25 cellular contexts compared by ENCODE assay signal in the genomic region with DNA sequence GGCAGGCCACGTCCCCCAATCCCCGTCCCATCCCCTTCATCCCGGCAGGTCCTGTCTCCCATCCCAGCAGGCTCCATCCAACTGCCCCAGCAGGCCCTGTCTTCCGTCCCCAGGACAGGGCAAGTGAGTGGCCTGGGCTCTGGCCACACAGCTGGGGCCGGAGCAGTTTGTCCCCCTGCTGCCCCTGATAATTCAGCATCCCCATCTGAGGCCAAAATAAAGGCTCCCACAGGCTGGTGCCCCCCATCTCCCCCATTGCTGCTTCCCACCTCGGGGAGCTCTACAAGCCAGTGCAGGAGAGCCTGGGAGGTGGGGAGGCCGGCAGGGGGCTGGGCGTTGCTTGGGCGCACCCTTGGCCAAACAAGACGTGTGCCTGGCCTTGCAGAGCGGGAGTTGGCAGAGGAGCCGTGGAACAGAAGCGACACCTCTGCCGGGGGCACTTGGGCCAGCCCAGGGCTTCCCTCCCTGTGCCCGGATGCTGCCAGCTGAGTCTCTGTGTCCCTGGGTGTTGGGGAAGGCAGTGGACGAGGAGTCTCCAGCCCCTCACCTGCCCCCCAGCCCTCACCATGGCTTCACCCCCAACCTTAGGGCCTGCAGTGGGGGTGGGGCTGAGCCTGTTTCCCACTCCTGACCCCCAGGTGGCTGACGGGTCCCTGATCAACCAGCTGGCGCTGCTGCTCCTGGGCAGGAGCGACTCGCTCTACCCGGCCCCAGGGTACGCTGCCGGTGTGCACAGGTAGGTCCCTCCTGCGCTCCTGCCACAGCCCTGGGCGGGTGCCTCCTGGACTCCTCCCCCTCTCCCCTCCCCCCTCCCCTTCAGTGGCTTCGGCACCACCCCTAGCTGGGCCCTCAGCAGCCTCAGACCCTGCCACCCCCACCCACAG. TPM values are rescaled to one million over a fixed set of nuclear protein-coding genes. Genes with fewer than 3 reads are reported as not detected.
DNase-seq lines count a peak whose midpoint lies in the region; ATAC-seq, FAIRE-seq and TF ChIP-seq lines count a peak whose summit lies in the region.
"Had no signal": no experiment of that assay in that cellular context is flagged by ENCODE, and none has a peak within 500 bp of the region (broad histone marks: within the 10 kb centered on the region; RNA-seq: fewer than 3 reads in every experiment).

No MANE protein-coding gene starts in this region.

- peak; percentile 28 for DNase-seq in activated naive CD8-positive, alpha-beta T cell treated with anti-CD3 and anti-CD28 coated beads, Interleukin-2, amount 10 ng/mL, durations not matched to agents 7 days and 5 days
- DNase-seq in activated naive CD8-positive, alpha-beta T cell treated with anti-CD3 and anti-CD28 coated beads for 36 hours, result no peak
- DNase-seq in RWPE2 (ENCODE audit: low spot score) (peak; percentile 56), glutamatergic neuron (peak; percentile 23), urothelium cell line (ENCODE audit: low spot score) (no peak), LoVo (ENCODE audit: low spot score) (no peak), NCI-H82 (lab: John Stamatoyannopoulos, UW) (no peak)
- DNase-seq: 8988T; ACHN; BE2C; CD8-positive, alpha-beta memory T cell; DMS79 treated with DMSO at 0.1 percent for 48 hours; Kasumi-1; MV-4-11; NCI-H1105 treated with DMSO at 0.1 percent for 48 hours; NCI-H146; NCI-H1930; NCI-H2107; NCI-H524; NCI-H748 treated with DMSO at 0.1 percent for 48 hours; RPMI8226; SIG-M5 had no signal

- H3K36me3 Mint-ChIP-seq in activated naive CD8-positive, alpha-beta T cell treated with anti-CD3 and anti-CD28 coated beads, Interleukin-2, amount 10 ng/mL, durations not matched to agents 7 days and 5 days, result peaks cover 14% of the 10 kb centered on the region
- H3K36me3 Mint-ChIP-seq in activated naive CD8-positive, alpha-beta T cell treated with anti-CD3 and anti-CD28 coated beads for 36 hours, result peaks cover 18% of the 10 kb centered on the region
- H3K36me3 Mint-ChIP-seq in glutamatergic neuron (ENCODE audit: unreplicated experiment), result peaks cover 4% of the 10 kb centered on the region

- H3K27me3 Mint-ChIP-seq in activated naive CD8-positive, alpha-beta T cell treated with anti-CD3 and anti-CD28 coated beads, Interleukin-2, amount 10 ng/mL, durations not matched to agents 7 days and 5 days, result no peaks in the 10 kb centered on the region
- peaks cover 3% of the 10 kb centered on the region for H3K27me3 Mint-ChIP-seq in activated naive CD8-positive, alpha-beta T cell treated with anti-CD3 and anti-CD28 coated beads for 36 hours
- H3K27me3 Mint-ChIP-seq in glutamatergic neuron (ENCODE audit: unreplicated experiment), result peaks cover 4% of the 10 kb centered on the region
- H3K27me3 Mint-ChIP-seq: CD8-positive, alpha-beta memory T cell had no signal

- H3K27ac Mint-ChIP-seq in activated naive CD8-positive, alpha-beta T cell treated with anti-CD3 and anti-CD28 coated beads, Interleukin-2, amount 10 ng/mL, durations not matched to agents 7 days and 5 days, result no peak overlapping the region
- no peak overlapping the region for H3K27ac Mint-ChIP-seq in activated naive CD8-positive, alpha-beta T cell treated with anti-CD3 and anti-CD28 coated beads for 36 hours
- H3K27ac Mint-ChIP-seq in glutamatergic neuron (ENCODE audit: unreplicated experiment), result no peak overlapping the region

- H3K4me3 Mint-ChIP-seq in activated naive CD8-positive, alpha-beta T cell treated with anti-CD3 and anti-CD28 coated beads, Interleukin-2, amount 10 ng/mL, durations not matched to agents 7 days and 5 days, result no peak overlapping the region
- no peak overlapping the region for H3K4me3 Mint-ChIP-seq in activated naive CD8-positive, alpha-beta T cell treated with anti-CD3 and anti-CD28 coated beads for 36 hours
- H3K4me3 Mint-ChIP-seq in glutamatergic neuron (ENCODE audit: unreplicated experiment), result no peak overlapping the region
- H3K4me3 Mint-ChIP-seq: CD14-positive monocyte had no signal

- no peak overlapping the region for H3K27ac ChIP-seq in RWPE2 (ENCODE audit: poor library complexity, severe bottlenecking)
- H3K27ac ChIP-seq: SK-N-MC had no signal

- POLR2A ChIA-PET in activated naive CD8-positive, alpha-beta T cell treated with anti-CD3 and anti-CD28 coated beads, Interleukin-2, amount 10 ng/mL, durations not matched to agents 7 days and 5 days (lab: Charles Lee), result interaction anchor here (8.5 kb wide), 1 partner anchor 14 kb away, joined by 43 read pairs; the partner anchor contains the start of gene AP5Z1

- peak; percentile 62 for FAIRE-seq in urothelium cell line (lab: Jason Lieb, UNC)
- FAIRE-seq: H54 had no signal

- H3K9me3 ChIP-seq in RWPE2 (ENCODE audit: severe bottlenecking), result no peaks in the 10 kb centered on the region
- H3K9me3 ChIP-seq: BE2C had no signal

- ATAC-seq in activated naive CD8-positive, alpha-beta T cell treated with anti-CD3 and anti-CD28 coated beads, Interleukin-2, amount 10 ng/mL, durations not matched to agents 7 days and 5 days (ENCODE audit: low read depth), result no peak
- no peak for ATAC-seq in RWPE2 (ENCODE audit: low read depth)

- no peaks in the 10 kb centered on the region for H3K9me3 Mint-ChIP-seq in activated naive CD8-positive, alpha-beta T cell treated with anti-CD3 and anti-CD28 coated beads, Interleukin-2, amount 10 ng/mL, durations not matched to agents 7 days and 5 days
- H3K9me3 Mint-ChIP-seq in activated naive CD8-positive, alpha-beta T cell treated with anti-CD3 and anti-CD28 coated beads for 36 hours, result no peaks in the 10 kb centered on the region
- peaks cover 9% of the 10 kb centered on the region for H3K9me3 Mint-ChIP-seq in glutamatergic neuron (ENCODE audit: unreplicated experiment)
- H3K9me3 Mint-ChIP-seq: CD8-positive, alpha-beta memory T cell had no signal

- H3K4me3 ChIP-seq in RWPE2 (ENCODE audit: severe bottlenecking), result no peak overlapping the region
- H3K4me3 ChIP-seq: SK-N-MC had no signal

- H3K27me3 ChIP-seq in RWPE2 (ENCODE audit: insufficient read depth, poor library complexity, severe bottlenecking), result no peaks in the 10 kb centered on the region
- H3K27me3 ChIP-seq: BE2C had no signal

- TF ChIP-seq CTCF in RWPE2 (IDR thresholded peaks at IDR 0.05; ENCODE audit: poor library complexity, severe bottlenecking) (no peak), glutamatergic neuron (IDR thresholded peaks at IDR 0.05; ENCODE audit: partially characterized antibody, unreplicated experiment) (no peak)

- H3K4me1 ChIP-seq in RWPE2 (ENCODE audit: insufficient read depth, poor library complexity, severe bottlenecking), result no peaks in the 10 kb centered on the region
- H3K4me1 ChIP-seq: BE2C had no signal

- peaks cover 22% of the 10 kb centered on the region for H3K36me3 ChIP-seq in RWPE2 (ENCODE audit: low read depth)

- H3K4me1 Mint-ChIP-seq in activated naive CD8-positive, alpha-beta T cell treated with anti-CD3 and anti-CD28 coated beads, Interleukin-2, amount 10 ng/mL, durations not matched to agents 7 days and 5 days, result peaks cover 8% of the 10 kb centered on the region
- peaks cover 8% of the 10 kb centered on the region for H3K4me1 Mint-ChIP-seq in activated naive CD8-positive, alpha-beta T cell treated with anti-CD3 and anti-CD28 coated beads for 36 hours
- H3K4me1 Mint-ChIP-seq in glutamatergic neuron (ENCODE audit: low read depth, unreplicated experiment), result peaks cover 4% of the 10 kb centered on the region

RNA-seq across cellular contexts. Expression of gene AP5Z1, which starts 14.0 kb away (rescaled TPM):
- 10 to 100 TPM; 70.1 to 74.6 TPM for total RNA-seq in activated naive CD8-positive, alpha-beta T cell treated with anti-CD3 and anti-CD28 coated beads, Interleukin-2, amount 10 ng/mL, durations not matched to agents 7 days and 5 days
- 10 to 100 TPM; 43.1 to 47.1 TPM for total RNA-seq in activated naive CD8-positive, alpha-beta T cell treated with anti-CD3 and anti-CD28 coated beads for 36 hours
- total RNA-seq in glutamatergic neuron (ENCODE audit: unreplicated experiment), result 49.8 TPM

Comparison
In these comparisons a context has a peak if more than half of its experiments do, and no peak if none do; other contexts are left out.
1. DNase-seq: peak in activated naive CD8-positive, alpha-beta T cell treated with anti-CD3 and anti-CD28 coated beads, Interleukin-2, amount 10 ng/mL, durations not matched to agents 7 days and 5 days (single experiment), RWPE2 (single experiment) and glutamatergic neuron (single experiment); none in activated naive CD8-positive, alpha-beta T cell treated with anti-CD3 and anti-CD28 coated beads for 36 hours (single experiment), urothelium cell line (single experiment), LoVo (single experiment) and NCI-H82 (single experiment).